In genomic region chr6:159197251-159197650, GRCh38 we compare ENCODE assay signal across 4 cellular contexts. TPM values are rescaled to one million over a fixed set of nuclear protein-coding genes. Genes with fewer than 3 reads are reported as not detected.
"Had no signal": no experiment of that assay in that cellular context is flagged by ENCODE, and none has a peak within 500 bp of the region (broad histone marks: within the 10 kb centered on the region; RNA-seq: fewer than 3 reads in every experiment).

No MANE protein-coding gene starts in this region.

- DNase-seq: GDM1, GF-D8 had no signal

- ATAC-seq: GM12878 had no signal

- H3K4me3 ChIP-seq: GM12878 had no signal

RNA-seq across cellular contexts. Expression of gene FNDC1, which starts 28.1 kb away (rescaled TPM):
- total RNA-seq: G401, GM12878 had no signal
